In the genomic region with DNA sequence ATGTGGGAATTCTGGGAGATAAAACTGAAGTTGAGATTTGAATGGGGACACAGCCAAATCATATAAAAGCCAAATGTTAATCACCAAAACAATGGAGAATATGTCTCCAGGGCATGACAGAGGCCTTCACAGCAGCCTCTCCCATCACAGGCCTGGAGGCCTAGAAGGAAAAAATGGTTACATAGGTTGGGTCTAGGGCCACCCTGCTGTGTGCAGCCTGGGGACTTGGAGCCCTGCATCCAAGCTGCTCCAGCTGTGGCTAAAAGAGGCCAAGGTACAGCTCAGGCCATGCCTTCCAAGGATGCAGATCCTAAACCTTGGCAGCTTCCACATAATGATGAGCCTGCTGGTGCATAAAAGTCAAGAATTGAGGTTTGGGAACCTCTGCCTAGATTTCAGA, we compare ENCODE assay signal across 19 cellular contexts.
"Had no signal": no experiment of that assay in that cellular context is flagged by ENCODE, and none has a peak within 500 bp of the region (broad histone marks: within the 10 kb centered on the region; RNA-seq: fewer than 3 reads in every experiment).

No MANE protein-coding gene starts in this region.

- H3K4me2 ChIP-seq: hepatocyte had no signal

- H3K9me3 ChIP-seq: esophagus muscularis mucosa, gastroesophageal sphincter had no signal

- DNase-seq: dermis blood vessel endothelial cell; dorsolateral prefrontal cortex; effector CD4-positive, alpha-beta T cell; effector memory CD4-positive, alpha-beta T cell; foreskin keratinocyte; heart left ventricle; hypothalamus; left cardiac atrium; left lung; left ventricle myocardium superior; lower lobe of right lung; mesenchymal stem cell; mucosa of descending colon; naive B cell had no signal

- H3K4me3 ChIP-seq: coronary artery, dorsolateral prefrontal cortex, esophagus muscularis mucosa, gastroesophageal sphincter, heart left ventricle, hepatocyte, left lung, lower lobe of right lung, mucosa of descending colon had no signal

- H3K27ac Mint-ChIP-seq: mesothelial cell of epicardium had no signal

- H3K27me3 ChIP-seq: dorsolateral prefrontal cortex, esophagus muscularis mucosa, foreskin keratinocyte, gastroesophageal sphincter, hepatocyte, left lung had no signal

- H3K4me1 ChIP-seq: esophagus muscularis mucosa, foreskin keratinocyte, heart left ventricle, left lung, lower lobe of right lung had no signal

- H3K4me3 Mint-ChIP-seq: mesothelial cell of epicardium, naive B cell had no signal

- H3K36me3 ChIP-seq: esophagus muscularis mucosa, gastroesophageal sphincter, heart left ventricle, left lung, lower lobe of right lung had no signal

- H3K4me1 Mint-ChIP-seq: mesothelial cell of epicardium had no signal

- ATAC-seq: foreskin keratinocyte, gastroesophageal sphincter, heart left ventricle, left cardiac atrium, left lung, left ventricle myocardium superior, lower lobe of right lung, mucosa of descending colon had no signal

- H3K27ac ChIP-seq: coronary artery, dorsolateral prefrontal cortex, esophagus muscularis mucosa, foreskin keratinocyte, gastroesophageal sphincter, heart left ventricle, hepatocyte, left lung, lower lobe of right lung had no signal
